ENCODE assay signal across 8 cellular contexts in genomic region chr9:94139672-94140417, GRCh38. TPM values are rescaled to one million over a fixed set of nuclear protein-coding genes. Genes with fewer than 3 reads are reported as not detected.
A peak's percentile ranks its signal among the peaks of the same experiment; 100 is the strongest.
DNase-seq lines count a peak whose midpoint lies in the region; ATAC-seq and TF ChIP-seq lines count a peak whose summit lies in the region.

No MANE protein-coding gene starts in this region.

- H3K27ac ChIP-seq in brain microvascular endothelial cell: peak overlapping the region; percentile 77
- H3K27ac ChIP-seq in substantia nigra (ENCODE audit: low read depth, low read length, poor library complexity, severe bottlenecking): peak overlapping the region; percentile 39

- no peak overlapping the region for H3K4me3 Mint-ChIP-seq in stimulated activated naive CD8-positive, alpha-beta T cell treated with anti-CD3 and anti-CD28 coated beads, Interleukin-15, amount 100 ng/mL, for 72 hours

- DNase-seq in HT-29 (ENCODE audit: low spot score) (peak; percentile 41), brain microvascular endothelial cell (peak; percentile 96), kidney epithelial cell (ENCODE audit: low read depth) (peak; percentile 76), substantia nigra (lab: John Stamatoyannopoulos, UW) (peak in 8 of 49 donors; percentile 1 to 35 (median 10)), NCI-H748 treated with DMSO at 0.1 percent for 48 hours (lab: John Stamatoyannopoulos, UW) (no peak)
- no peak for DNase-seq in stimulated activated naive CD8-positive, alpha-beta T cell treated with anti-CD3 and anti-CD28 coated beads, Interleukin-15, amount 100 ng/mL, for 72 hours
- no peak for DNase-seq in stimulated activated CD4-positive, alpha-beta T cell treated with anti-CD3 and anti-CD28 coated beads, Interleukin-2, amount 100 ng/mL, for 48 hours

- H3K4me1 Mint-ChIP-seq in stimulated activated naive CD8-positive, alpha-beta T cell treated with anti-CD3 and anti-CD28 coated beads, Interleukin-15, amount 100 ng/mL, for 72 hours: no peaks in the 10 kb centered on the region

- H3K9me3 Mint-ChIP-seq in stimulated activated naive CD8-positive, alpha-beta T cell treated with anti-CD3 and anti-CD28 coated beads, Interleukin-15, amount 100 ng/mL, for 72 hours: no peaks in the 10 kb centered on the region

- peak overlapping the region in 1 of 2 donors; percentile 50 for H3K27ac Mint-ChIP-seq in stimulated activated naive CD8-positive, alpha-beta T cell treated with anti-CD3 and anti-CD28 coated beads, Interleukin-15, amount 100 ng/mL, for 72 hours

- no peak for ATAC-seq in stimulated activated naive CD8-positive, alpha-beta T cell treated with anti-CD3 and anti-CD28 coated beads, Interleukin-15, amount 100 ng/mL, for 72 hours
- ATAC-seq in HG03469 (IDR thresholded peaks at IDR 0.05; ENCODE audit: unreplicated experiment): no peak

- TF ChIP-seq CTCF in brain microvascular endothelial cell (IDR thresholded peaks at IDR 0.05; ENCODE audit: low read depth, low read length, missing control alignments): no peak
- TF ChIP-seq CTCF in kidney epithelial cell (IDR thresholded peaks at IDR 0.05; ENCODE audit: insufficient read depth, low read length, poor library complexity, severe bottlenecking): no peak

- H3K27me3 ChIP-seq in brain microvascular endothelial cell (replicated peaks) (no peaks in the 10 kb centered on the region), kidney epithelial cell (ENCODE audit: control insufficient read depth, insufficient read depth, low read length) (no peaks in the 10 kb centered on the region)

- in situ Hi-C loops in brain microvascular endothelial cell (cut with HindIII; ENCODE audit: low pct_ligation_motif_present, low sequenced_read_pairs): no loop called here

- no peak overlapping the region for H3K4me3 ChIP-seq in brain microvascular endothelial cell (ENCODE audit: low read depth, low read length)
- H3K4me3 ChIP-seq in kidney epithelial cell (ENCODE audit: low read depth, low read length): no peak overlapping the region

- no peaks in the 10 kb centered on the region for H3K27me3 Mint-ChIP-seq in stimulated activated naive CD8-positive, alpha-beta T cell treated with anti-CD3 and anti-CD28 coated beads, Interleukin-15, amount 100 ng/mL, for 72 hours

- H3K36me3 ChIP-seq in brain microvascular endothelial cell (replicated peaks) (no peaks in the 10 kb centered on the region), kidney epithelial cell (ENCODE audit: control insufficient read depth, insufficient read depth, low read length) (no peaks in the 10 kb centered on the region)

RNA-seq across cellular contexts. Expression of gene PTPDC1, which starts 55.6 kb away (rescaled TPM):
- 6.0 and 8.2 TPM in 2 replicates for total RNA-seq in HT-29 (2014; rRNA removed; shearing (Covaris generic))
- 8.8 and 8.9 TPM in 2 replicates for total RNA-seq in kidney epithelial cell

Comparison
In these comparisons a context has a peak if more than half of its experiments do, and no peak if none do; other contexts are left out.
1. DNase-seq: peak in HT-29 (single experiment), brain microvascular endothelial cell (single experiment) and kidney epithelial cell (single experiment); none in stimulated activated naive CD8-positive, alpha-beta T cell treated with anti-CD3 and anti-CD28 coated beads, Interleukin-15, amount 100 ng/mL, for 72 hours (0 of 2), NCI-H748 treated with DMSO at 0.1 percent for 48 hours (single experiment) and stimulated activated CD4-positive, alpha-beta T cell treated with anti-CD3 and anti-CD28 coated beads, Interleukin-2, amount 100 ng/mL, for 48 hours (0 of 2).